In the genomic region with DNA sequence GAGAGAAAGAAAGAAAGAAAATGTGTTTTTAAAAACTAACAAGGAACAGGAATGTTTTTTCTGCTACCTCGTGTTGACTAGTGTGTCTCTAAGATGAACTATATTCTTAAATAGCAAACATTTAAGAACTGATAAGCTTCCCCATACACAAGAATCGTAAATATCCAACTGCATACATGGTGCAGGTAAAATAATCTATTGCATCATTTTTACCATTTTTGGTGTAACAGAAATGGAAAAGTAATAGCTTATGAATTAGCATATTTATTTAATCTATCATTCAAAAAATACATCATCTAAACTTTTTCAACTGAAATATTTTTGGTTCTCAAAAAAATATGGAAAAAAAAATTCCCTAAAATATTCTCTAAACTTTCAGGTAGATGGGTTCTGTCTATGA, we compare ENCODE assay signal across 23 cellular contexts. TPM values are rescaled to one million over a fixed set of nuclear protein-coding genes. Genes with fewer than 3 reads are reported as not detected.
A peak's percentile ranks its signal among the peaks of the same experiment; 100 is the strongest.
DNase-seq lines count a peak whose midpoint lies in the region; ATAC-seq, FAIRE-seq and TF ChIP-seq lines count a peak whose summit lies in the region.
"Had no signal": no experiment of that assay in that cellular context is flagged by ENCODE, and none has a peak within 500 bp of the region (broad histone marks: within the 10 kb centered on the region; RNA-seq: fewer than 3 reads in every experiment).

No MANE protein-coding gene starts in this region.

- H3K79me2 ChIP-seq in HCT116 (ENCODE audit: insufficient read depth, low read length) (peaks cover 63% of the 10 kb centered on the region), Karpas-422 (ENCODE audit: low read length) (no peaks in the 10 kb centered on the region), K562 (ENCODE audit: control insufficient read depth, insufficient read depth, low read length) (no peaks in the 10 kb centered on the region)

- BruUV-seq in HCT116 (replicated peaks; lab: Mats Ljungman, UMichigan) (TSS peak; percentile 83), K562 (replicated peaks; lab: Mats Ljungman, UMichigan) (no TSS peak)

- TF ChIP-seq RAD21 in HCT116 (IDR thresholded peaks at IDR 0.05; ENCODE audit: low read depth) (no peak), K562 (CRISPR knock-in tag; conservative IDR thresholded peaks at IDR 0.05 in 1 of 2, IDR thresholded peaks at IDR 0.05 in 1 of 2) (no peak)

- peak overlapping the region; percentile 59 for H3K9ac ChIP-seq in HCT116 (ENCODE audit: low read length)
- no peak overlapping the region for H3K9ac ChIP-seq in Karpas-422 (ENCODE audit: low read length)
- H3K9ac ChIP-seq in K562 (ENCODE audit: insufficient read depth in 1 of 2, low read depth in 2 of 2, low read length in 2 of 2): no peak overlapping the region
- H3K9ac ChIP-seq: BLaER1 treated with 17β-estradiol and CSF1 and Interleukin-3, amounts not matched to agents 10 nM and 100 nM; GM23248 had no signal

- H3K4me1 ChIP-seq in HCT116 (ENCODE audit: control insufficient read depth in 1 of 2, insufficient read depth in 2 of 2, low read length in 2 of 2) (peaks cover 22 to 72% of the 10 kb centered on the region in 2 experiments), Karpas-422 (ENCODE audit: low read length) (no peaks in the 10 kb centered on the region), K562 (replicated peaks in 1 of 2; ENCODE audit: control insufficient read depth in 2 of 2, insufficient read depth in 2 of 2, low read length in 2 of 2) (no peaks in the 10 kb centered on the region), testis (no peaks in the 10 kb centered on the region)

- TF ChIP-seq POLR2A in HCT116 (IDR thresholded peaks at IDR 0.05; ENCODE audit: borderline replicate concordance, extremely low read depth, insufficient read depth, insufficient read length): no peak
- TF ChIP-seq POLR2A in K562 (conservative IDR thresholded peaks at IDR 0.05): no peak
- TF ChIP-seq POLR2A in testis (IDR thresholded peaks at IDR 0.05): no peak

- RAD21 ChIA-PET in HCT116 (lab: Charles Lee; ENCODE audit: low non-redundant PET in 1 of 2, low total read pairs in 2 of 2, uncharacterized antibody in 2 of 2, unreplicated experiment in 2 of 2): no interaction called here

- no peak for TF ChIP-seq CTCF in HCT116 (IDR thresholded peaks at IDR 0.05 in 2 of 3, conservative IDR thresholded peaks at IDR 0.05 in 1 of 3; ENCODE audit: borderline replicate concordance in 1 of 3, insufficient read depth in 1 of 3, low read depth in 2 of 3, low read length in 2 of 3)
- TF ChIP-seq CTCF in K562 (IDR thresholded peaks at IDR 0.05 in 2 of 3, conservative IDR thresholded peaks at IDR 0.05 in 1 of 3; ENCODE audit: insufficient read depth in 2 of 3, low read depth in 1 of 3, low read length in 3 of 3): no peak
- TF ChIP-seq CTCF in testis (IDR thresholded peaks at IDR 0.05): no peak

- H3K9me1 ChIP-seq in K562 (ENCODE audit: control insufficient read depth, insufficient read depth, low read length): no peaks in the 10 kb centered on the region

- H3K27me3 ChIP-seq in HCT116 (ENCODE audit: insufficient read depth, low read length) (no peaks in the 10 kb centered on the region), Karpas-422 (ENCODE audit: low read length) (no peaks in the 10 kb centered on the region), K562 (ENCODE audit: control insufficient read depth in 2 of 2, insufficient read depth in 2 of 2, low read length in 2 of 2) (no peaks in the 10 kb centered on the region; a peak in 2 of 5 replicates), testis (no peaks in the 10 kb centered on the region)
- H3K27me3 ChIP-seq: BE2C; BLaER1 treated with 17β-estradiol and CSF1 and Interleukin-3, amounts not matched to agents 10 nM and 100 nM had no signal

- H2AFZ ChIP-seq in HCT116 (ENCODE audit: low read depth, low read length, poor library complexity, severe bottlenecking) (no peak overlapping the region), Karpas-422 (ENCODE audit: low read length) (no peak overlapping the region), K562 (ENCODE audit: low read depth, low read length) (no peak overlapping the region)
- H2AFZ ChIP-seq: GM23248 had no signal

- no peak for FAIRE-seq in K562 (lab: Jason Lieb, UNC)
- FAIRE-seq: A549, D721Med, GM12891, GM19239, H1 had no signal

- in situ Hi-C loops in K562 (cut with MboI): no loop called here

- POLR2A ChIA-PET in HCT116 (lab: Charles Lee): interaction anchor here (1.1 to 1.9 kb wide), 8 partner anchors 10 to 60 kb away, joined by 3 to 6 read pairs (median 4); no protein-coding TSS in a partner anchor
- POLR2A ChIA-PET in K562 (lab: Yijun Ruan, JAX): no interaction called here

- DNase-seq in HCT116 (ENCODE audit: low read depth, low spot score) (no peak), Karpas-422 (peak; percentile 6), K562 (ENCODE audit: extremely low read depth in 1 of 4, low spot score in 3 of 4) (no peak), testis (no peak)
- DNase-seq: 8988T; ACHN; AML-193; BE2C; CD4-positive, alpha-beta T cell; CD8-positive, alpha-beta memory T cell; DMS79 treated with DMSO at 0.1 percent for 48 hours; GF-D8; GM23248; H7; HCEC 1CT had no signal

- ATAC-seq in HCT116: no peak
- ATAC-seq in K562: no peak
- ATAC-seq in GM18873 (IDR thresholded peaks at IDR 0.05; ENCODE audit: low FRiP score, unreplicated experiment): no peak
- ATAC-seq in GM18498 (IDR thresholded peaks at IDR 0.05; ENCODE audit: unreplicated experiment): no peak

- H3K27ac ChIP-seq in HCT116 (ENCODE audit: low read depth, low read length): peak overlapping the region; percentile 55
- H3K27ac ChIP-seq in Karpas-422 (ENCODE audit: low read length): no peak overlapping the region
- no peak overlapping the region for H3K27ac ChIP-seq in K562 (ENCODE audit: extremely low read depth, low read depth, low read length)
- no peak overlapping the region for H3K27ac ChIP-seq in testis
- H3K27ac ChIP-seq: A549; BLaER1 treated with 17β-estradiol and CSF1 and Interleukin-3, amounts not matched to agents 10 nM and 100 nM; GM23248 had no signal

- H4K20me1 ChIP-seq in HCT116 (ENCODE audit: insufficient read depth) (no peaks in the 10 kb centered on the region), Karpas-422 (ENCODE audit: insufficient read depth, low read depth, low read length) (no peaks in the 10 kb centered on the region), K562 (replicated peaks; ENCODE audit: control insufficient read depth, insufficient read depth, low read length) (no peaks in the 10 kb centered on the region)
- H4K20me1 ChIP-seq: BLaER1 treated with 17β-estradiol and CSF1 and Interleukin-3, amounts not matched to agents 10 nM and 100 nM had no signal

- CTCF ChIA-PET in HCT116 (lab: Charles Lee) (interaction anchor here (1.6 kb wide), 1 partner anchor 118 kb away, joined by 4 read pairs; no protein-coding TSS in a partner anchor), K562 (lab: Yijun Ruan, JAX; ENCODE audit: low intra/inter-chr PET ratio) (no interaction called here)

- H3K36me3 ChIP-seq in HCT116 (ENCODE audit: control insufficient read depth in 1 of 2, insufficient read depth in 2 of 2, low read length in 2 of 2) (peaks cover 0 to 4% of the 10 kb centered on the region in 2 experiments; a peak in 1 of 4 replicates), Karpas-422 (ENCODE audit: insufficient read depth, low read length) (no peaks in the 10 kb centered on the region), K562 (ENCODE audit: control insufficient read depth, insufficient read depth, low read length) (no peaks in the 10 kb centered on the region), testis (ENCODE audit: low read depth, missing control alignments) (no peaks in the 10 kb centered on the region)
- H3K36me3 ChIP-seq: BE2C; BLaER1 treated with 17β-estradiol and CSF1 and Interleukin-3, amounts not matched to agents 10 nM and 100 nM had no signal

- H3K4me3 ChIP-seq in HCT116 (replicated peaks in 1 of 2; ENCODE audit: low read depth in 1 of 2, low read length in 2 of 2) (peak overlapping the region; percentile 53 to 59), Karpas-422 (ENCODE audit: low read length) (no peak overlapping the region), K562 (no peak overlapping the region), testis (no peak overlapping the region)
- H3K4me3 ChIP-seq: A549; BLaER1 treated with 17β-estradiol and CSF1 and Interleukin-3, amounts not matched to agents 10 nM and 100 nM; GM23248 had no signal

- H3K9me2 ChIP-seq in HCT116 (ENCODE audit: insufficient read depth) (no peaks in the 10 kb centered on the region; the same call in 1 of the 2 replicates), Karpas-422 (replicated peaks; ENCODE audit: insufficient read depth, low read length) (no peaks in the 10 kb centered on the region)

- intact Hi-C loops in HCT116 (cut with micrococcal nuclease) (loop anchor here (2.0 kb wide), 1 partner anchor 19 kb away; no protein-coding TSS in a partner anchor), K562 (cut with micrococcal nuclease) (no loop called here), testis (cut with DNase I; ENCODE audit: low total_unique reads) (no loop called here)

- TF ChIP-seq EP300 in K562 (IDR thresholded peaks at IDR 0.05; ENCODE audit: low read length): no peak

- H3K4me2 ChIP-seq in HCT116 (ENCODE audit: low read length): peak overlapping the region; percentile 71
- H3K4me2 ChIP-seq in Karpas-422 (ENCODE audit: low read depth, low read length, poor library complexity, severe bottlenecking): no peak overlapping the region
- H3K4me2 ChIP-seq in K562 (ENCODE audit: insufficient read depth, low read length): no peak overlapping the region
- H3K4me2 ChIP-seq: A549; BLaER1 treated with 17β-estradiol and CSF1 and Interleukin-3, amounts not matched to agents 10 nM and 100 nM had no signal

- 5% methylated on average over 2 of the region's 2 CpGs for WGBS in K562 (ENCODE audit: insufficient coverage, low coverage, missing lambda C conversion rate)
- WGBS in testis, 2 donors: 69 to 90% methylated on average over 2 of the region's 2 CpGs

- H3K9me3 ChIP-seq in HCT116 (ENCODE audit: control insufficient read depth in 1 of 2, insufficient read depth in 1 of 2, low read depth in 1 of 2, low read length in 2 of 2) (no peaks in the 10 kb centered on the region), Karpas-422 (ENCODE audit: low read length) (no peaks in the 10 kb centered on the region), K562 (replicated peaks; ENCODE audit: control insufficient read depth, insufficient read depth, low read depth, low read length) (no peaks in the 10 kb centered on the region), testis (no peaks in the 10 kb centered on the region)
- H3K9me3 ChIP-seq: A549; BE2C; BLaER1 treated with 17β-estradiol and CSF1 and Interleukin-3, amounts not matched to agents 10 nM and 100 nM had no signal

RNA-seq across cellular contexts. Expression of a gene that starts 59.7 kb away (rescaled TPM):
- total RNA-seq in HCT116 (2021; ENCODE audit: unreplicated experiment): 251 TPM
- 113 and 123 TPM in 2 replicates for polyA plus RNA-seq in HCT116 (2012)
- total RNA-seq in Karpas-422 (2014; rRNA removed; shearing (Covaris generic); ENCODE audit: low replicate concordance): 50.2 and 60.2 TPM in 2 replicates
- 35.9 and 44.5 TPM in 2 replicates for total RNA-seq in K562 (2011; cell fraction: chromatin; rRNA removed; ENCODE audit: low replicate concordance)
- 23.2 and 23.3 TPM in 2 replicates for total RNA-seq in K562 (2011; cell fraction: nucleolus; rRNA removed)
- 33.0 and 46.1 TPM in 2 replicates for total RNA-seq in K562 (2011; cell fraction: nucleoplasm; rRNA removed)
- total RNA-seq in K562 (2014; rRNA removed): 43.9 and 47.6 TPM in 2 replicates
- total RNA-seq in K562 (2014; rRNA removed; fragmentation: Illumina TruSeq; extraction: Trizol): 133 and 144 TPM in 2 replicates
- total RNA-seq in K562 (2015; rRNA removed; fragmentation: Illumina TruSeq; extraction: Trizol): 108 and 114 TPM in 2 replicates
- total RNA-seq in K562 (2021): 129 and 134 TPM in 2 replicates
- 128 and 165 TPM in 2 replicates for polyA plus RNA-seq in K562 (2011; rRNA removed)
- polyA plus RNA-seq in K562 (2011; cell fraction: cytosol; rRNA removed): 87.8 and 95.1 TPM in 2 replicates
- 40.4 and 42.4 TPM in 2 replicates for polyA plus RNA-seq in K562 (2011; cell fraction: nucleus; rRNA removed)
- 61.4 and 102 TPM in 2 replicates for polyA plus RNA-seq in K562 (2012)
- polyA plus RNA-seq in K562 (2014; fragmentation: Illumina TruSeq; extraction: Trizol): 141 and 184 TPM in 2 replicates
- 10 to 100 TPM; 14.5 to 30.4 TPM for polyA plus RNA-seq in K562 (2014; fragmentation: Nextera tagmentation; extraction: Ambion mirVana)
- polyA plus RNA-seq in K562 (2014; rRNA removed): 86.3 and 86.9 TPM in 2 replicates
- polyA minus RNA-seq in K562 (2011; rRNA and poly(A)+ RNA removed): 139 and 204 TPM in 2 replicates
- 116 and 172 TPM in 2 replicates for polyA minus RNA-seq in K562 (2011; cell fraction: cytosol; rRNA and poly(A)+ RNA removed)
- polyA minus RNA-seq in K562 (2011; cell fraction: nucleus; rRNA and poly(A)+ RNA removed): 19.4 and 33.5 TPM in 2 replicates
- 100 to 1,000 TPM; 116 to 199 TPM for total RNA-seq in testis
- polyA plus RNA-seq in testis (ENCODE audit: insufficient read depth, low read depth, low replicate concordance): 138 TPM

Comparison
In these comparisons a context has a peak if more than half of its experiments do, and no peak if none do; other contexts are left out.
1. H3K4me3 ChIP-seq: peak in HCT116 (2 of 2); none in Karpas-422 (single experiment), K562 (single experiment) and testis (0 of 2).